Comparison of ENCODE assay signal across 8 cellular contexts in genomic region chr3:45760878-45761711, GRCh38. TPM values are rescaled to one million over a fixed set of nuclear protein-coding genes. Genes with fewer than 3 reads are reported as not detected.
DNase-seq lines count a peak whose midpoint lies in the region; ATAC-seq and TF ChIP-seq lines count a peak whose summit lies in the region.

No MANE protein-coding gene starts in this region.

- ATAC-seq in T-cell (replicated peaks in 1 of 4) = peak in 3 of 4 experiments; percentile 53 to 66 (median 64)
- peak; percentile 97 for ATAC-seq in left lobe of liver
- no peak for ATAC-seq in HG02884 (IDR thresholded peaks at IDR 0.05; ENCODE audit: unreplicated experiment)

- no peaks in the 10 kb centered on the region for H3K36me3 Mint-ChIP-seq in T-cell

- POLR2A ChIA-PET in T-cell (lab: Charles Lee) = no interaction called here

- H3K4me1 Mint-ChIP-seq in T-cell = peaks cover 0 to 8% (median 3%) of the 10 kb centered on the region in 3 donors

- no peaks in the 10 kb centered on the region for H3K27me3 Mint-ChIP-seq in T-cell

- H3K9me3 Mint-ChIP-seq in T-cell = no peaks in the 10 kb centered on the region

- CTCF ChIA-PET in T-cell (lab: Charles Lee) = interaction anchor here (0.5 to 1.0 kb wide), 5 partner anchors 100 to 786 kb away, joined by 3 to 6 read pairs (median 3); no protein-coding TSS in a partner anchor

- H3K4me3 Mint-ChIP-seq in T-cell = no peak overlapping the region

- TF ChIP-seq CTCF in NB4 (IDR thresholded peaks at IDR 0.05; ENCODE audit: low read depth, low read length) (peak; percentile 85), choroid plexus epithelial cell (conservative IDR thresholded peaks at IDR 0.05; ENCODE audit: low read depth, low read length) (peak; percentile 89)

- no peak overlapping the region for H3K4me3 ChIP-seq in NB4 (ENCODE audit: low read depth, low read length)
- no peak overlapping the region for H3K4me3 ChIP-seq in choroid plexus epithelial cell (ENCODE audit: low read depth, low read length)

- DNase-seq in SIG-M5 treated with dmso at 0.1 percent for 504 hours (lab: John Stamatoyannopoulos, UW; ENCODE audit: unreplicated experiment) (peak; percentile 54), SIG-M5 (lab: John Stamatoyannopoulos, UW) (no peak), NB4 (ENCODE audit: low read depth) (peak; percentile 68), T-cell (peak in 22 of 34 experiments; percentile 7 to 42 (median 24)), choroid plexus epithelial cell (ENCODE audit: low read depth) (peak; percentile 83), left lobe of liver (ENCODE audit: low spot score) (peak; percentile 63)
- peak; percentile 11 to 16 for DNase-seq in stimulated activated CD8-positive, alpha-beta memory T cell treated with anti-CD3 and anti-CD28 coated beads, Interleukin-15, amount 100 ng/mL, for 48 hours (ENCODE audit: low read depth in 2 of 2)

- no peak overlapping the region for H3K27ac Mint-ChIP-seq in T-cell

- TF ChIP-seq POLR2A in NB4 (IDR thresholded peaks at IDR 0.05; ENCODE audit: extremely low read depth, insufficient read length) = no peak

RNA-seq across cellular contexts. Expression of gene SLC6A20, which starts 35.2 kb away (rescaled TPM):
- total RNA-seq in T-cell = under 1 TPM in 4 of 5 donors, not detected in 1; 0.12 to 0.44 (median 0.24) TPM
- total RNA-seq in left lobe of liver = 0.08 TPM
